25 cellular contexts compared by ENCODE assay signal in the genomic region with DNA sequence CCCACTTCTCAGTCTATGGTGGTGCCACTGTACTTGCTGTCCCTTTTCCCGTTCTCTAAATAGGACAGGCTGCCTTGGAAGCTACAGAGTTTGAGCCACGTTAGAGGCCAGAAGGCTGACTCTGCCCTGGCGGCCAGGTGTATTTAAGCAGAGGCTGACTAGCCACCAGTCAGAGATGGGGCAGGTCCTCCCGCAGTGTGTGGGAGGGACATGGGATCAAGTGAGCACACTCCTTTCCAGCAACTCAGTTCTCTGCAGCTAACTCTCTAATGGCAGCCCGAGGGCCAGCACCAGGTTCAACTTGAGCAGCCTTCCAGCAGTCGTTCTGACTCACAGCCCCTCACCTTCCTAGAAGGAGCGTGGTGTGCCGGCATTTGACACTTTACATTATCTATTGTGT. TPM values are rescaled to one million over a fixed set of nuclear protein-coding genes. Genes with fewer than 3 reads are reported as not detected.
"Had no signal": no experiment of that assay in that cellular context is flagged by ENCODE, and none has a peak within 500 bp of the region (broad histone marks: within the 10 kb centered on the region; RNA-seq: fewer than 3 reads in every experiment).

No MANE protein-coding gene starts in this region.

- H3K4me1 ChIP-seq: ascending aorta, esophagus squamous epithelium had no signal

- H3K9me3 ChIP-seq: ascending aorta, breast epithelium, esophagus squamous epithelium, gastroesophageal sphincter had no signal

- H3K27me3 ChIP-seq: ascending aorta, breast epithelium, esophagus squamous epithelium, gastroesophageal sphincter had no signal

- DNase-seq: activated CD4-positive, alpha-beta memory T cell treated with anti-CD3 and anti-CD28 coated beads, Interleukin-2, amount 10 ng/mL, durations not matched to agents 7 days and 5 days; activated CD4-positive, alpha-beta T cell treated with anti-CD3 and anti-CD28 coated beads for 36 hours; activated CD4-positive, alpha-beta T cell treated with anti-CD3 and anti-CD28 coated beads, Interleukin-2, amount 10 ng/mL, durations not matched to agents 24 days and 14 days; activated CD4-positive, CD25-positive, alpha-beta regulatory T cell; activated CD4-positive, CD25-positive, alpha-beta regulatory T cell treated with anti-CD3 and anti-CD28 coated beads, Interleukin-2, amount 50 U/mL, for 72 hours; activated CD8-positive, alpha-beta memory T cell treated with anti-CD3 and anti-CD28 coated beads, Interleukin-2, amount 50 U/mL, for 48 hours; activated gamma-delta T cell; activated naive CD4-positive, alpha-beta T cell; activated naive CD4-positive, alpha-beta T cell treated with anti-CD3 and anti-CD28 coated beads, Interleukin-2, amount 10 ng/mL, durations not matched to agents 7 days and 5 days; activated naive CD8-positive, alpha-beta T cell treated with anti-CD3 and anti-CD28 coated beads, Interleukin-2, amount 10 ng/mL, durations not matched to agents 7 days and 5 days; activated T-cell treated with anti-CD3 and anti-CD28 coated beads for 4 hours; activated T-cell treated with anti-CD3 and anti-CD28 coated beads, Interleukin-2, amount 50 U/mL, for 24 hours; activated T-cell treated with anti-CD3 and anti-CD28 coated beads, Interleukin-2, amount 50 U/mL, for 72 hours; cortex of kidney; dermis blood vessel endothelial cell; effector CD4-positive, alpha-beta T cell; effector memory CD8-positive, alpha-beta T cell; esophagus squamous epithelium; foreskin melanocyte; T-helper 2 cell had no signal

- H3K4me3 ChIP-seq: ascending aorta, breast epithelium, esophagus squamous epithelium, gastroesophageal sphincter had no signal

- H3K27ac ChIP-seq: ascending aorta, breast epithelium, epithelial cell of prostate, esophagus squamous epithelium, gastroesophageal sphincter had no signal

RNA-seq across cellular contexts. Expression of a gene that starts 46.9 kb away (rescaled TPM):
- polyA plus RNA-seq: fibroblast of lung had no signal
